ENCODE assay signal across 29 cellular contexts in genomic region chr12:100208834-100209233, GRCh38. TPM values are rescaled to one million over a fixed set of nuclear protein-coding genes. Genes with fewer than 3 reads are reported as not detected.
DNase-seq lines count a peak whose midpoint lies in the region; ATAC-seq, FAIRE-seq and TF ChIP-seq lines count a peak whose summit lies in the region.
"Had no signal": no experiment of that assay in that cellular context is flagged by ENCODE, and none has a peak within 500 bp of the region (broad histone marks: within the 10 kb centered on the region; RNA-seq: fewer than 3 reads in every experiment).

No MANE protein-coding gene starts in this region.

- no peak for TF ChIP-seq POLR2A in esophagus muscularis mucosa (IDR thresholded peaks at IDR 0.05; ENCODE audit: low read depth)
- TF ChIP-seq POLR2A in spleen (IDR thresholded peaks at IDR 0.05): no peak
- TF ChIP-seq POLR2A in H54 (IDR thresholded peaks at IDR 0.05; ENCODE audit: low read depth, low read length): no peak

- POLR2A ChIA-PET in OCI-LY7 (lab: Charles Lee): interaction anchor here (0.5 to 0.6 kb wide), 2 partner anchors 10 to 12 kb away, joined by 3 read pairs; no protein-coding TSS in a partner anchor

- intact Hi-C loops in esophagus muscularis mucosa (cut with DNase I) (no loop called here), spleen (cut with DNase I; ENCODE audit: low total_unique reads) (loop anchor here (5.0 kb wide), 1 partner anchor 58 kb away; the partner anchor contains the start of genes DEPDC4 and SCYL2), OCI-LY7 (cut with micrococcal nuclease; ENCODE audit: unreplicated experiment) (no loop called here)

- no peak for ATAC-seq in T-helper 17 cell
- no peak for ATAC-seq in GM19452 (IDR thresholded peaks at IDR 0.05; ENCODE audit: unreplicated experiment)
- ATAC-seq: GM12878 had no signal

- CTCF ChIA-PET in OCI-LY7 (lab: Charles Lee; ENCODE audit: unreplicated experiment): no interaction called here

- TF ChIP-seq CTCF in esophagus muscularis mucosa (IDR thresholded peaks at IDR 0.05) (no peak), nephron progenitor cell (IDR thresholded peaks at IDR 0.05) (no peak), spleen (IDR thresholded peaks at IDR 0.05 in 8 of 11, conservative IDR thresholded peaks at IDR 0.05 in 3 of 11) (no peak), OCI-LY7 (conservative IDR thresholded peaks at IDR 0.05; ENCODE audit: low read length) (no peak)

- no peaks in the 10 kb centered on the region for H4K20me1 ChIP-seq in OCI-LY7 (ENCODE audit: insufficient read depth, low read length)

- 94% methylated on average over 5 of the region's 5 CpGs for WGBS in esophagus muscularis mucosa
- 96 to 99% (median 97%) methylated on average over 5 of the region's 5 CpGs for WGBS in spleen, 5 donors

- H3K79me2 ChIP-seq in OCI-LY7 (ENCODE audit: insufficient read depth, low read depth, low read length): peaks cover 18% of the 10 kb centered on the region; the same call in 1 of the 2 replicates

- H3K4me1 ChIP-seq in esophagus muscularis mucosa: peaks cover 0 to 8% (median 3%) of the 10 kb centered on the region in 4 donors
- H3K4me1 ChIP-seq in spleen: peaks cover 0 to 5% (median 0%) of the 10 kb centered on the region in 6 donors
- H3K4me1 ChIP-seq in OCI-LY7 (ENCODE audit: insufficient read depth, low read length, poor library complexity, severe bottlenecking): no peaks in the 10 kb centered on the region
- H3K4me1 ChIP-seq: BE2C, BLaER1 had no signal

- H3K9me2 ChIP-seq in OCI-LY7 (ENCODE audit: insufficient read depth, low read length): no peaks in the 10 kb centered on the region

- H3K27ac ChIP-seq in esophagus muscularis mucosa (replicated peaks in 1 of 4): no peak overlapping the region
- H3K27ac ChIP-seq in spleen: no peak overlapping the region
- H3K27ac ChIP-seq in OCI-LY7 (ENCODE audit: low read depth, low read length, poor library complexity, severe bottlenecking): no peak overlapping the region
- H3K27ac ChIP-seq: BLaER1 had no signal

- H3K9me3 ChIP-seq in T-helper 17 cell (ENCODE audit: control insufficient read depth, low read length, poor library complexity, severe bottlenecking): no peaks in the 10 kb centered on the region
- no peaks in the 10 kb centered on the region for H3K9me3 ChIP-seq in esophagus muscularis mucosa
- H3K9me3 ChIP-seq in spleen: no peaks in the 10 kb centered on the region
- H3K9me3 ChIP-seq in OCI-LY7 (ENCODE audit: low read length): no peaks in the 10 kb centered on the region
- H3K9me3 ChIP-seq: BE2C, BLaER1 had no signal

- H3K36me3 Mint-ChIP-seq in T-helper 17 cell (ENCODE audit: low read depth) (no peaks in the 10 kb centered on the region), nephron progenitor cell (ENCODE audit: low read depth) (peaks cover 31% of the 10 kb centered on the region)

- BruUV-seq in OCI-LY7 (replicated peaks; lab: Mats Ljungman, UMichigan): no TSS peak

- no peak overlapping the region for H3K4me3 ChIP-seq in esophagus muscularis mucosa
- H3K4me3 ChIP-seq in spleen: no peak overlapping the region
- H3K4me3 ChIP-seq in OCI-LY7 (ENCODE audit: low read depth, low read length, poor library complexity, severe bottlenecking): no peak overlapping the region
- H3K4me3 ChIP-seq: BLaER1, GM12878 had no signal

- H3K27me3 Mint-ChIP-seq in T-helper 17 cell (no peaks in the 10 kb centered on the region), nephron progenitor cell (ENCODE audit: low read depth, poor library complexity) (no peaks in the 10 kb centered on the region)
- H3K27me3 Mint-ChIP-seq: CD4-positive, alpha-beta memory T cell; CD4-positive, CD25-positive, alpha-beta regulatory T cell; CD8-positive, alpha-beta memory T cell had no signal

- H3K27me3 ChIP-seq in esophagus muscularis mucosa (no peaks in the 10 kb centered on the region), spleen (replicated peaks in 1 of 7) (no peaks in the 10 kb centered on the region)
- H3K27me3 ChIP-seq: BE2C, BLaER1 had no signal

- H3K4me1 Mint-ChIP-seq in T-helper 17 cell: no peaks in the 10 kb centered on the region
- H3K4me1 Mint-ChIP-seq in nephron progenitor cell: no peaks in the 10 kb centered on the region
- H3K4me1 Mint-ChIP-seq: CD14-positive monocyte had no signal

- peak overlapping the region; percentile 69 for H3K27ac Mint-ChIP-seq in T-helper 17 cell
- H3K27ac Mint-ChIP-seq in nephron progenitor cell: peak overlapping the region; percentile 19
- H3K27ac Mint-ChIP-seq: CD4-positive, CD25-positive, alpha-beta regulatory T cell had no signal

- FAIRE-seq in H54 (lab: Jason Lieb, UNC): no peak
- FAIRE-seq: A204.1, GM12878, GM12892, GM18507 had no signal

- H3K4me2 ChIP-seq in OCI-LY7 (ENCODE audit: low read length): no peak overlapping the region
- H3K4me2 ChIP-seq: BLaER1 had no signal

- DNase-seq in T-helper 17 cell (no peak), esophagus muscularis mucosa (ENCODE audit: extremely low spot score) (peak; percentile 60), nephron progenitor cell (no peak), spleen (peak; percentile 36), OCI-LY7 (ENCODE audit: low spot score) (no peak), H54 (ENCODE audit: insufficient read length, low spot score) (no peak)
- no peak for DNase-seq in activated T-cell treated with anti-CD3 and anti-CD28 coated beads, Interleukin-2, amount 50 U/mL, for 1 hour
- DNase-seq: 8988T; ACHN; BE2C; C1 segment of cervical spinal cord; CD4-positive, alpha-beta memory T cell; CD4-positive, CD25-positive, alpha-beta regulatory T cell; CD8-positive, alpha-beta memory T cell; COR-L47; DMS 273 treated with DMSO at 0.1 percent for 48 hours; DMS153; DMS53; DMS79; DND-41; EL; GDM1 had no signal

- H3K36me3 ChIP-seq in esophagus muscularis mucosa (peaks cover 46 to 94% (median 74%) of the 10 kb centered on the region in 4 donors), spleen (peaks cover 5 to 98% (median 76%) of the 10 kb centered on the region in 6 donors), OCI-LY7 (ENCODE audit: insufficient read depth, low read length) (peaks cover 86% of the 10 kb centered on the region)

- no peaks in the 10 kb centered on the region for H3K9me3 Mint-ChIP-seq in nephron progenitor cell
- H3K9me3 Mint-ChIP-seq: CD14-positive monocyte; CD4-positive, alpha-beta memory T cell; CD4-positive, CD25-positive, alpha-beta regulatory T cell; CD8-positive, alpha-beta memory T cell had no signal

- no peak overlapping the region for H2AFZ ChIP-seq in OCI-LY7 (ENCODE audit: low read length)

- TF ChIP-seq EP300 in esophagus muscularis mucosa (IDR thresholded peaks at IDR 0.05): no peak

- H3K4me3 Mint-ChIP-seq in T-helper 17 cell: no peak overlapping the region
- H3K4me3 Mint-ChIP-seq in nephron progenitor cell: no peak overlapping the region
- H3K4me3 Mint-ChIP-seq: CD14-positive monocyte; CD4-positive, alpha-beta memory T cell; CD4-positive, CD25-positive, alpha-beta regulatory T cell; CD8-positive, alpha-beta memory T cell had no signal

RNA-seq across cellular contexts. Expression of gene ACTR6, which starts 8.2 kb away (rescaled TPM):
- 10 to 100 TPM; 23.4 to 24.9 TPM for total RNA-seq in T-helper 17 cell
- 10 to 100 TPM in 3 of 4 donors, 1 to 10 TPM in 1; 9.6 to 14.2 (median 13.3) TPM for total RNA-seq in esophagus muscularis mucosa
- 10 to 100 TPM; 20.1 to 32.4 (median 25.1) TPM for total RNA-seq in spleen
- polyA plus RNA-seq in spleen: 10 to 100 TPM; 15.0 to 23.1 (median 18.4) TPM
- 14.6 and 22.2 TPM in 2 replicates for total RNA-seq in OCI-LY7 (2014; rRNA removed; shearing (Covaris generic))
- total RNA-seq in OCI-LY7 (2022): 35.2 and 37.6 TPM in 2 replicates

RNA-seq across cellular contexts. Expression of gene DEPDC4, which starts 58.0 kb away (rescaled TPM):
- total RNA-seq in T-helper 17 cell (not detected), esophagus muscularis mucosa (under 1 TPM in 2 of 4 donors, not detected in 2; 0.34 to 0.50 TPM), spleen (1 to 10 TPM in 1 of 7 donors, under 1 TPM in 4, not detected in 2; 0.26 to 1.4 (median 0.73) TPM), OCI-LY7 (2022) (3.4 and 4.1 TPM in 2 replicates)
- polyA plus RNA-seq in spleen: under 1 TPM; 0.22 to 0.64 (median 0.24) TPM
- 1.4 and 2.0 TPM in 2 replicates for total RNA-seq in OCI-LY7 (2014; rRNA removed; shearing (Covaris generic))
- total RNA-seq: CD4-positive, CD25-positive, alpha-beta regulatory T cell had no signal
- polyA plus RNA-seq: CD8-positive, alpha-beta memory T cell had no signal

RNA-seq across cellular contexts. Expression of gene SCYL2, which starts 58.1 kb away (rescaled TPM):
- total RNA-seq in T-helper 17 cell (10 to 100 TPM; 30.2 to 40.9 TPM), esophagus muscularis mucosa (10 to 100 TPM; 46.3 to 55.6 (median 51.4) TPM), spleen (10 to 100 TPM; 35.8 to 72.4 (median 48.7) TPM), OCI-LY7 (2022) (28.1 and 30.7 TPM in 2 replicates)
- 10 to 100 TPM in 1 of 3 donors, 1 to 10 TPM in 2; 8.4 to 10.9 (median 9.5) TPM for polyA plus RNA-seq in spleen
- total RNA-seq in OCI-LY7 (2014; rRNA removed; shearing (Covaris generic)): 13.9 and 16.6 TPM in 2 replicates

Comparison
In these comparisons a context has a peak if more than half of its experiments do, and no peak if none do; other contexts are left out.
1. DNase-seq: peak in esophagus muscularis mucosa (single experiment) and spleen (single experiment); none in T-helper 17 cell (0 of 3), nephron progenitor cell (single experiment), activated T-cell treated with anti-CD3 and anti-CD28 coated beads, Interleukin-2, amount 50 U/mL, for 1 hour (single experiment), OCI-LY7 (single experiment) and H54 (single experiment).